In the genomic region with DNA sequence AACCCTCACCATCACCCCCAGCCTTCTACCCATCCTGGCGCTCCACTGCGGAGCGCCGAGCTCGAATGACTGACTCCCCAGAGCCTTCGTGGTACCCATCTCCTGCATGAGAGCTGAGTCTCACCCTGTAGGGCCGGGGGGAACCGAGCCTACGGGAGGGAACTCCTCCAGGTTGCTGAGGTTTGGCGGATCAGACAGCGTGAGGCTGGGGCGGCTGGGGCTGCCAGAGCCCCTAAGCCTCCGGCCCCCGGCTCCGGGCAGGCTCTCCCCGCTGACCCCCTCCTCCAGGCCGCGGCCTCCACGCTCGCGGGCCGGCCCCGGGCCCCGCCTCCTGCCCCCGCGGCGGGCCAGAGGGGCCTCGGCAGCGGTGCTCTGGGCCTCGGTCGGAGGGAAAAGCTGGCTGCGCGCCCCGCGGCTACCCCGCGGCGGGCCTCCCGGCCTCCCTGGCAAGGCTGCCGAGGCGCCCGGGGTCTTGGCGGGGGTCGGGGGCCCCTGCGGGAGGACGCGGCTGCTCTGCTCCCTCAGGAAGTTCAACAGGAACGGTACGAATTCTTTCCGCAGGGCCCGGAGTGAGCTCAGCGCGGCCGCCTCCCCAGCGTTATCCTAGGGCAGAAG, we compare ENCODE assay signal across 8 cellular contexts. TPM values are rescaled to one million over a fixed set of nuclear protein-coding genes. Genes with fewer than 3 reads are reported as not detected.
A peak's percentile ranks its signal among the peaks of the same experiment; 100 is the strongest.
DNase-seq lines count a peak whose midpoint lies in the region; ATAC-seq and TF ChIP-seq lines count a peak whose summit lies in the region.

No MANE protein-coding gene starts in this region.

- peak overlapping the region; percentile 85 for H3K4me3 ChIP-seq in fibroblast of villous mesenchyme (ENCODE audit: low read depth, low read length)

- DNase-seq in AG08396 (ENCODE audit: low spot score) (peak; percentile 63), fibroblast of villous mesenchyme (ENCODE audit: low read depth) (peak; percentile 14), omental fat pad (ENCODE audit: low spot score) (no peak), AML-193 (lab: John Stamatoyannopoulos, UW) (no peak), 8988T (no peak)
- DNase-seq in activated CD4-positive, alpha-beta memory T cell treated with anti-CD3 and anti-CD28 coated beads, Interleukin-2, amount 10 ng/mL, durations not matched to agents 7 days and 5 days = no peak

- peak overlapping the region; percentile 73 for H3K4me3 Mint-ChIP-seq in activated CD4-positive, alpha-beta memory T cell treated with anti-CD3 and anti-CD28 coated beads, Interleukin-2, amount 10 ng/mL, durations not matched to agents 7 days and 5 days

- H3K27me3 Mint-ChIP-seq in activated CD4-positive, alpha-beta memory T cell treated with anti-CD3 and anti-CD28 coated beads, Interleukin-2, amount 10 ng/mL, durations not matched to agents 7 days and 5 days = no peaks in the 10 kb centered on the region

- CTCF ChIA-PET in activated CD4-positive, alpha-beta memory T cell treated with anti-CD3 and anti-CD28 coated beads, Interleukin-2, amount 10 ng/mL, durations not matched to agents 7 days and 5 days (lab: Charles Lee) = interaction anchor here (0.6 to 3.6 kb wide), 2 partner anchors 190 to 322 kb away, joined by 3 to 14 read pairs; no protein-coding TSS in a partner anchor

- ATAC-seq in GM19025 (IDR thresholded peaks at IDR 0.05; ENCODE audit: low read depth, unreplicated experiment) (peak; percentile 34), HG03342 (IDR thresholded peaks at IDR 0.05; ENCODE audit: unreplicated experiment) (peak; percentile 35), omental fat pad (ENCODE audit: low FRiP score) (peak; percentile 34)

- TF ChIP-seq CTCF in fibroblast of villous mesenchyme (IDR thresholded peaks at IDR 0.05; ENCODE audit: insufficient read depth, low read depth, low read length) = no peak
- no peak for TF ChIP-seq CTCF in omental fat pad (IDR thresholded peaks at IDR 0.05)

- peaks cover 32% of the 10 kb centered on the region for H3K36me3 Mint-ChIP-seq in activated CD4-positive, alpha-beta memory T cell treated with anti-CD3 and anti-CD28 coated beads, Interleukin-2, amount 10 ng/mL, durations not matched to agents 7 days and 5 days (ENCODE audit: low read depth)

- H3K4me1 Mint-ChIP-seq in activated CD4-positive, alpha-beta memory T cell treated with anti-CD3 and anti-CD28 coated beads, Interleukin-2, amount 10 ng/mL, durations not matched to agents 7 days and 5 days = peaks cover 20% of the 10 kb centered on the region

- POLR2A ChIA-PET in activated CD4-positive, alpha-beta memory T cell treated with anti-CD3 and anti-CD28 coated beads, Interleukin-2, amount 10 ng/mL, durations not matched to agents 7 days and 5 days (lab: Charles Lee) = interaction anchor here (0.9 to 3.1 kb wide), 10 partner anchors 9 to 463 kb away, joined by 3 to 12 read pairs (median 4); partner anchors contain the start of genes GANC, STARD9, TMEM87A and TTBK2

- H3K9me3 Mint-ChIP-seq in activated CD4-positive, alpha-beta memory T cell treated with anti-CD3 and anti-CD28 coated beads, Interleukin-2, amount 10 ng/mL, durations not matched to agents 7 days and 5 days = no peaks in the 10 kb centered on the region

- peak overlapping the region; percentile 21 for H3K27ac Mint-ChIP-seq in activated CD4-positive, alpha-beta memory T cell treated with anti-CD3 and anti-CD28 coated beads, Interleukin-2, amount 10 ng/mL, durations not matched to agents 7 days and 5 days

RNA-seq across cellular contexts. Expression of gene CDAN1, which starts 0.6 kb away (rescaled TPM):
- 10 to 100 TPM; 22.1 to 26.2 TPM for total RNA-seq in activated CD4-positive, alpha-beta memory T cell treated with anti-CD3 and anti-CD28 coated beads, Interleukin-2, amount 10 ng/mL, durations not matched to agents 7 days and 5 days
- total RNA-seq in fibroblast of villous mesenchyme = 6.8 and 15.1 TPM in 2 replicates
- 10 to 100 TPM in 1 of 4 donors, 1 to 10 TPM in 3; 5.4 to 15.1 (median 7.5) TPM for total RNA-seq in omental fat pad

Comparison
In these comparisons a context has a peak if more than half of its experiments do, and no peak if none do; other contexts are left out.
1. DNase-seq: peak in AG08396 (single experiment) and fibroblast of villous mesenchyme (single experiment); none in activated CD4-positive, alpha-beta memory T cell treated with anti-CD3 and anti-CD28 coated beads, Interleukin-2, amount 10 ng/mL, durations not matched to agents 7 days and 5 days (single experiment), omental fat pad (single experiment), AML-193 (0 of 2) and 8988T (single experiment).
2. Peak in every context shown above with its lines, with median percentiles within 50 percentile points of each other: ATAC-seq.